ENCODE assay signal across 12 cellular contexts in the genomic region with DNA sequence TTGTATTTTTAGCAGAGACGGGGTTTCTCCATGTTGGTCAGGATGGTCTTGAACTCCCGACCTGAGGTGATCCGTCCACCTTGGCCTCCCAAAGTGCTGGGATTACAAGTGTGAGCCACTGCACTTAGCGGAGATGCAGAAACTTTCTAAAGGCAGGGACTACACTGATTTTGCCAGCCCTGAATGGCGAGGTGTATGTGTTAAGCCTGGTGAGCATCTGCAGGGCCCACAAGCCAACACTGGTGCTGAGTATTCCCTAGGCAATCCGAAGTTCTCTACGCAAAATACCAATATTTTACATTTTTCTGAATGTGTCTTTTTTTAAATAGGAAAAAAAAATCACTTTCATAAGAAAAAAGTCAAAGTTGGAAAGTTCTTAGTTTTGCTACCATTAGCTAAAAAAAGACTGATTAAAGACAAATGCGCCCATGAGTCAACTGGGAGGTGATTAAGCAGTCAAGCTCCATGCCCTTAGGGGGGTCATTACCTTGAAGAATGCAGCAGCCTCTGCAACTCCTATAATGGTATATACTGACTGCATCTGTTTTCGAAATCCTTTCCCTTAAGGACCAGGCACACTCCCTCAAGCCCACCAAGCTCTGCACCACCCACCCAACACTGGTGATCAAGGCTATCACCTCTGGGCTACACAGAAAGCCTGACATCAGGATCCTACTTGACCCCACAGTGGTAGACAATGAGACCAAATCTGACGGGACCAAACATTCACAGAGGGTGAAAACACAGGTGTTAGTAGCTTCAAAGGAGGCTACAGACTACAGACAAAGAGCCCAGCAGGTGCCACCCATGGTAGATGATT.
A peak's percentile ranks its signal among the peaks of the same experiment; 100 is the strongest.
DNase-seq lines count a peak whose midpoint lies in the region; ATAC-seq and TF ChIP-seq lines count a peak whose summit lies in the region.
"Had no signal": no experiment of that assay in that cellular context is flagged by ENCODE, and none has a peak within 500 bp of the region (broad histone marks: within the 10 kb centered on the region; RNA-seq: fewer than 3 reads in every experiment).

No MANE protein-coding gene starts in this region.

- H4K91ac ChIP-seq in H9 (ENCODE audit: insufficient read length, low read depth, low read length), result no peak overlapping the region

- no peak overlapping the region for H4K5ac ChIP-seq in H9 (ENCODE audit: insufficient read length, low read depth, low read length)

- no peak overlapping the region for H3K56ac ChIP-seq in H9 (ENCODE audit: insufficient read length, low read depth, low read length)

- H3K27ac ChIP-seq in 22Rv1 (peak overlapping the region; percentile 35; the same call in 1 of the 2 replicates), H9 (ENCODE audit: insufficient read length, low read depth, low read length) (no peak overlapping the region), body of pancreas (no peak overlapping the region)
- H3K27ac ChIP-seq: neutrophil had no signal

- no peaks in the 10 kb centered on the region for H3K36me3 Mint-ChIP-seq in H9 (ENCODE audit: insufficient read depth in 1 of 3, low read depth in 3 of 3)

- no peak overlapping the region for H3K4me3 ChIP-seq in fibroblast of the aortic adventitia (ENCODE audit: low read depth, low read length)
- no peak overlapping the region for H3K4me3 ChIP-seq in body of pancreas

- no peak overlapping the region for H2AK5ac ChIP-seq in H9 (ENCODE audit: insufficient read length, low read length)

- H3K36me3 ChIP-seq in body of pancreas (replicated peaks in 1 of 2; ENCODE audit: insufficient read depth in 1 of 2, low read depth in 2 of 2), result no peaks in the 10 kb centered on the region
- H3K36me3 ChIP-seq: neutrophil had no signal

- no peak overlapping the region for H3K4ac ChIP-seq in H9 (ENCODE audit: low read depth, low read length)

- no peaks in the 10 kb centered on the region for H3K27me3 Mint-ChIP-seq in H9 (ENCODE audit: low read depth)
- H3K27me3 Mint-ChIP-seq: activated CD4-positive, alpha-beta memory T cell treated with anti-CD3 and anti-CD28 coated beads, Interleukin-2, amount 10 ng/mL, durations not matched to agents 7 days and 5 days had no signal

- TF ChIP-seq CTCF in 22Rv1 (IDR thresholded peaks at IDR 0.05) (no peak), H9 (conservative IDR thresholded peaks at IDR 0.05) (no peak), fibroblast of the aortic adventitia (IDR thresholded peaks at IDR 0.05; ENCODE audit: insufficient read depth, low read length) (no peak), body of pancreas (IDR thresholded peaks at IDR 0.05) (no peak)

- no peaks in the 10 kb centered on the region for H3K9me3 ChIP-seq in H9 (ENCODE audit: control insufficient read depth, low read depth, low read length)
- no peaks in the 10 kb centered on the region for H3K9me3 ChIP-seq in body of pancreas
- H3K9me3 ChIP-seq: neutrophil had no signal

- H2BK5ac ChIP-seq in H9 (ENCODE audit: insufficient read length, low read length), result no peak overlapping the region

- no peak for TF ChIP-seq POLR2A in body of pancreas (IDR thresholded peaks at IDR 0.05)

- H4K8ac ChIP-seq in H9 (replicated peaks; ENCODE audit: insufficient read length, low read depth, low read length), result no peak overlapping the region

- H2BK15ac ChIP-seq in H9 (ENCODE audit: low read depth, low read length), result no peak overlapping the region

- no peaks in the 10 kb centered on the region for H3K27me3 ChIP-seq in H9 (ENCODE audit: insufficient read depth, low read length)
- H3K27me3 ChIP-seq in body of pancreas, result no peaks in the 10 kb centered on the region
- H3K27me3 ChIP-seq: neutrophil had no signal

- H3K4me1 Mint-ChIP-seq in H9, result peaks cover 2% of the 10 kb centered on the region in 2 experiments; a peak in 2 of 4 replicates
- H3K4me1 Mint-ChIP-seq: activated CD4-positive, alpha-beta memory T cell treated with anti-CD3 and anti-CD28 coated beads, Interleukin-2, amount 10 ng/mL, durations not matched to agents 7 days and 5 days had no signal

- H2AFZ ChIP-seq in H9 (ENCODE audit: low read length), result no peak overlapping the region

- no peak overlapping the region for H3K27ac Mint-ChIP-seq in H9
- H3K27ac Mint-ChIP-seq: activated CD4-positive, alpha-beta memory T cell treated with anti-CD3 and anti-CD28 coated beads, Interleukin-2, amount 10 ng/mL, durations not matched to agents 7 days and 5 days had no signal

- DNase-seq in H9, result peak; percentile 17
- DNase-seq in fibroblast of the aortic adventitia (ENCODE audit: low read depth), result peak; percentile 25
- no peak for DNase-seq in GDM1 (lab: John Stamatoyannopoulos, UW)
- no peak for DNase-seq in body of pancreas
- DNase-seq: activated CD4-positive, alpha-beta memory T cell treated with anti-CD3 and anti-CD28 coated beads, Interleukin-2, amount 10 ng/mL, durations not matched to agents 7 days and 5 days; central memory CD4-positive, alpha-beta T cell; small intestine had no signal

- no peak overlapping the region for H2BK20ac ChIP-seq in H9 (ENCODE audit: low read depth, low read length, poor library complexity, severe bottlenecking)

- no peaks in the 10 kb centered on the region for H3K9me3 Mint-ChIP-seq in H9

- no peaks in the 10 kb centered on the region for H3K23me2 ChIP-seq in H9 (ENCODE audit: insufficient read length, low read depth, low read length, poor library complexity, severe bottlenecking)

- ATAC-seq in SK-N-SH treated with all-trans-retinoic acid at 6 μM for 48 hours (peak; percentile 79), GM21447 (IDR thresholded peaks at IDR 0.05; ENCODE audit: unreplicated experiment) (no peak), HG03139 (IDR thresholded peaks at IDR 0.05; ENCODE audit: unreplicated experiment) (no peak), body of pancreas (no peak)

- intact Hi-C loops in body of pancreas (cut with DNase I), result no loop called here

- no peak overlapping the region for H2BK120ac ChIP-seq in H9 (ENCODE audit: low read depth, low read length, poor library complexity, severe bottlenecking)

- H3K23ac ChIP-seq in H9 (ENCODE audit: insufficient read length, low read depth, low read length), result no peak overlapping the region

- H3K14ac ChIP-seq in H9 (ENCODE audit: insufficient read depth, low read length), result no peak overlapping the region

- H3K4me3 Mint-ChIP-seq in H9, result no peak overlapping the region
- H3K4me3 Mint-ChIP-seq: activated CD4-positive, alpha-beta memory T cell treated with anti-CD3 and anti-CD28 coated beads, Interleukin-2, amount 10 ng/mL, durations not matched to agents 7 days and 5 days had no signal

- no peak overlapping the region for H3T11ph ChIP-seq in H9 (ENCODE audit: low read length)

- no peaks in the 10 kb centered on the region for H3K79me1 ChIP-seq in H9 (ENCODE audit: insufficient read depth, low read depth, low read length, poor library complexity, severe bottlenecking)

- H3K9ac ChIP-seq in H9 (ENCODE audit: extremely low read depth, insufficient read length, low read length), result no peak overlapping the region

- H3K4me1 ChIP-seq in H9 (ENCODE audit: insufficient read depth, low read length), result no peaks in the 10 kb centered on the region
- H3K4me1 ChIP-seq in body of pancreas, result no peaks in the 10 kb centered on the region

- no peaks in the 10 kb centered on the region for H4K20me1 ChIP-seq in H9 (ENCODE audit: control insufficient read depth, insufficient read depth, insufficient read length)

- no peak overlapping the region for H2BK12ac ChIP-seq in H9 (ENCODE audit: insufficient read length, low read depth, low read length)

- H3K79me2 ChIP-seq in H9 (ENCODE audit: insufficient read depth, low read length), result no peaks in the 10 kb centered on the region

- whole genome bisulfite sequencing in H9 (ENCODE audit: extremely low coverage, insufficient read length, low lambda C conversion rate), result no CpG with 5 or more reads among the region's 10 CpGs
- WGBS in body of pancreas, 2 donors, result 81 to 82% methylated on average over 10 of the region's 10 CpGs

- H3K4me2 ChIP-seq in H9 (ENCODE audit: insufficient read depth, insufficient read length, low read length), result no peak overlapping the region

- no peak overlapping the region for H3K18ac ChIP-seq in H9 (ENCODE audit: insufficient read length, low read depth, low read length)

TF ChIP-seq in SK-N-SH treated with all-trans-retinoic acid at 6 μM for 48 hours, 23 proteins besides CTCF, POLR2A, EP300 and RAD21 (continues in another document):
- TF ChIP-seq BACH2 (CRISPR knock-in tag; IDR thresholded peaks at IDR 0.05; ENCODE audit: borderline replicate concordance) (no peak), ZNF8 (CRISPR knock-in tag; IDR thresholded peaks at IDR 0.05) (no peak), GLIS3 (CRISPR knock-in tag; IDR thresholded peaks at IDR 0.05) (no peak), SNAI2 (CRISPR knock-in tag; IDR thresholded peaks at IDR 0.05) (no peak), TOX (CRISPR knock-in tag; IDR thresholded peaks at IDR 0.05; ENCODE audit: borderline replicate concordance) (no peak), ZNF565 (CRISPR knock-in tag; conservative IDR thresholded peaks at IDR 0.05; ENCODE audit: low read depth) (no peak), OSR1 (CRISPR knock-in tag; IDR thresholded peaks at IDR 0.05) (no peak), TCF4 (CRISPR knock-in tag; IDR thresholded peaks at IDR 0.05; ENCODE audit: borderline replicate concordance) (no peak), ARNTL (CRISPR knock-in tag; IDR thresholded peaks at IDR 0.05; ENCODE audit: borderline replicate concordance, low read depth) (no peak)
- TF ChIP-seq, protein P1, sequence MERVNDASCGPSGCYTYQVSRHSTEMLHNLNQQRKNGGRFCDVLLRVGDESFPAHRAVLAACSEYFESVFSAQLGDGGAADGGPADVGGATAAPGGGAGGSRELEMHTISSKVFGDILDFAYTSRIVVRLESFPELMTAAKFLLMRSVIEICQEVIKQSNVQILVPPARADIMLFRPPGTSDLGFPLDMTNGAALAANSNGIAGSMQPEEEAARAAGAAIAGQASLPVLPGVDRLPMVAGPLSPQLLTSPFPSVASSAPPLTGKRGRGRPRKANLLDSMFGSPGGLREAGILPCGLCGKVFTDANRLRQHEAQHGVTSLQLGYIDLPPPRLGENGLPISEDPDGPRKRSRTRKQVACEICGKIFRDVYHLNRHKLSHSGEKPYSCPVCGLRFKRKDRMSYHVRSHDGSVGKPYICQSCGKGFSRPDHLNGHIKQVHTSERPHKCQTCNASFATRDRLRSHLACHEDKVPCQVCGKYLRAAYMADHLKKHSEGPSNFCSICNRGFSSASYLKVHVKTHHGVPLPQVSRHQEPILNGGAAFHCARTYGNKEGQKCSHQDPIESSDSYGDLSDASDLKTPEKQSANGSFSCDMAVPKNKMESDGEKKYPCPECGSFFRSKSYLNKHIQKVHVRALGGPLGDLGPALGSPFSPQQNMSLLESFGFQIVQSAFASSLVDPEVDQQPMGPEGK (CRISPR knock-in tag; IDR thresholded peaks at IDR 0.05; ENCODE audit: borderline replicate concordance), result no peak

Comparison
In these comparisons a context has a peak if more than half of its experiments do, and no peak if none do; other contexts are left out.
1. DNase-seq: peak in H9 (single experiment) and fibroblast of the aortic adventitia (single experiment); none in GDM1 (single experiment) and body of pancreas (0 of 4).